13 cellular contexts compared by ENCODE assay signal in genomic region chr3:169699536-169700050, GRCh38. TPM values are rescaled to one million over a fixed set of nuclear protein-coding genes. Genes with fewer than 3 reads are reported as not detected.
DNase-seq lines count a peak whose midpoint lies in the region; ATAC-seq and TF ChIP-seq lines count a peak whose summit lies in the region.
"Had no signal": no experiment of that assay in that cellular context is flagged by ENCODE, and none has a peak within 500 bp of the region (broad histone marks: within the 10 kb centered on the region; RNA-seq: fewer than 3 reads in every experiment).

No MANE protein-coding gene starts in this region.

- 29% methylated on average over 8 of the region's 8 CpGs for WGBS in esophagus muscularis mucosa

- TF ChIP-seq CTCF in esophagus muscularis mucosa (IDR thresholded peaks at IDR 0.05) (peak in 2 of 3 experiments; percentile 17 to 24), thoracic aorta (IDR thresholded peaks at IDR 0.05) (no peak)
- TF ChIP-seq CTCF in CD4-positive, alpha-beta T cell (IDR thresholded peaks at IDR 0.05), result no peak

- DNase-seq in NCI-H446 (lab: John Stamatoyannopoulos, UW) (peak; percentile 8 to 84), esophagus muscularis mucosa (ENCODE audit: extremely low spot score) (peak; percentile 95), myocyte (ENCODE audit: low read depth) (peak; percentile 11), thoracic aorta (ENCODE audit: low spot score) (no peak), DMS114 treated with DMSO at 0.1 percent for 48 hours (lab: John Stamatoyannopoulos, UW; ENCODE audit: unreplicated experiment) (no peak), NCI-H1436 treated with DMSO at 0.1 percent for 48 hours (lab: John Stamatoyannopoulos, UW) (no peak)
- no peak for DNase-seq in CD4-positive, alpha-beta T cell
- no peak for DNase-seq in activated effector memory CD4-positive, alpha-beta T cell treated with anti-CD3 and anti-CD28 coated beads, Interleukin-2, amount 50 U/mL, for 16 hours
- DNase-seq: activated CD8-positive, alpha-beta T cell treated with anti-CD3 and anti-CD28 coated beads for 36 hours; OCI-M1 had no signal

- H3K4me1 ChIP-seq in esophagus muscularis mucosa (peaks cover 20 to 51% (median 48%) of the 10 kb centered on the region in 4 donors), thoracic aorta (ENCODE audit: control insufficient read depth in 1 of 2, low read depth in 2 of 2) (peaks cover 3 to 20% of the 10 kb centered on the region in 2 donors)

- no peaks in the 10 kb centered on the region for H3K9me3 ChIP-seq in esophagus muscularis mucosa
- H3K9me3 ChIP-seq in thoracic aorta, result no peaks in the 10 kb centered on the region
- no peaks in the 10 kb centered on the region for H3K9me3 ChIP-seq in CD4-positive, alpha-beta T cell (ENCODE audit: control insufficient read depth, low read length)
- H3K9me3 ChIP-seq: neutrophil had no signal

- H3K36me3 ChIP-seq in esophagus muscularis mucosa (no peaks in the 10 kb centered on the region), thoracic aorta (no peaks in the 10 kb centered on the region)
- H3K36me3 ChIP-seq: neutrophil had no signal

- H3K27ac Mint-ChIP-seq in CD4-positive, alpha-beta T cell, result no peak overlapping the region
- H3K27ac Mint-ChIP-seq: activated CD8-positive, alpha-beta T cell treated with anti-CD3 and anti-CD28 coated beads for 36 hours; activated naive CD8-positive, alpha-beta T cell; T-helper 1 cell treated with Interleukin-12 subunit alpha and Interleukin-12 subunit beta and Interleukin-4 antibody, amounts not matched to agents 30 μg/mL and 1 μg/mL, for 36 hours had no signal

- no peak for TF ChIP-seq POLR2A in esophagus muscularis mucosa (IDR thresholded peaks at IDR 0.05; ENCODE audit: low read depth)

- H3K9me3 Mint-ChIP-seq in CD4-positive, alpha-beta T cell, result no peaks in the 10 kb centered on the region
- H3K9me3 Mint-ChIP-seq: activated CD8-positive, alpha-beta T cell treated with anti-CD3 and anti-CD28 coated beads for 36 hours; T-helper 1 cell treated with Interleukin-12 subunit alpha and Interleukin-12 subunit beta and Interleukin-4 antibody, amounts not matched to agents 30 μg/mL and 1 μg/mL, for 36 hours had no signal

- peak overlapping the region; percentile 72 to 86 (median 81) for H3K27ac ChIP-seq in esophagus muscularis mucosa (replicated peaks in 1 of 4)
- H3K27ac ChIP-seq in thoracic aorta, result no peak overlapping the region
- H3K27ac ChIP-seq in CD4-positive, alpha-beta T cell (ENCODE audit: low read depth, low read length), result no peak overlapping the region
- H3K27ac ChIP-seq: neutrophil had no signal

- POLR2A ChIA-PET in CD4-positive, alpha-beta T cell (lab: Charles Lee), result no interaction called here

- H3K4me3 Mint-ChIP-seq in CD4-positive, alpha-beta T cell, result no peak overlapping the region
- H3K4me3 Mint-ChIP-seq: activated CD8-positive, alpha-beta T cell treated with anti-CD3 and anti-CD28 coated beads for 36 hours; activated naive CD8-positive, alpha-beta T cell; T-helper 1 cell treated with Interleukin-12 subunit alpha and Interleukin-12 subunit beta and Interleukin-4 antibody, amounts not matched to agents 30 μg/mL and 1 μg/mL, for 36 hours had no signal

- H3K36me3 Mint-ChIP-seq in CD4-positive, alpha-beta T cell (ENCODE audit: low read depth), result no peaks in the 10 kb centered on the region
- H3K36me3 Mint-ChIP-seq: activated naive CD8-positive, alpha-beta T cell had no signal

- ATAC-seq in thoracic aorta (ENCODE audit: insufficient number of reproducible peaks, low FRiP score, low read depth), result no peak
- no peak for ATAC-seq in CD4-positive, alpha-beta T cell (ENCODE audit: poor library complexity)
- ATAC-seq: activated CD8-positive, alpha-beta T cell treated with anti-CD3 and anti-CD28 coated beads for 36 hours had no signal

- CTCF ChIA-PET in CD4-positive, alpha-beta T cell (lab: Charles Lee), result no interaction called here

- H3K27me3 ChIP-seq in esophagus muscularis mucosa (no peaks in the 10 kb centered on the region), thoracic aorta (replicated peaks; ENCODE audit: insufficient read depth) (no peaks in the 10 kb centered on the region)
- H3K27me3 ChIP-seq in CD4-positive, alpha-beta T cell (ENCODE audit: control insufficient read depth, insufficient read depth, low read length), result no peaks in the 10 kb centered on the region
- H3K27me3 ChIP-seq: neutrophil had no signal

- peak; percentile 72 for TF ChIP-seq EP300 in esophagus muscularis mucosa (IDR thresholded peaks at IDR 0.05)

- H3K4me3 ChIP-seq in esophagus muscularis mucosa (peak overlapping the region in 2 of 4 donors; percentile 0 to 5), thoracic aorta (peak overlapping the region; percentile 6)

- H3K4me1 Mint-ChIP-seq in CD4-positive, alpha-beta T cell (ENCODE audit: low read depth), result no peaks in the 10 kb centered on the region

- intact Hi-C loops in esophagus muscularis mucosa (cut with DNase I), result no loop called here
- intact Hi-C loops in CD4-positive, alpha-beta T cell (cut with DNase I, micrococcal nuclease), result no loop called here

- peaks cover 53% of the 10 kb centered on the region for H3K27me3 Mint-ChIP-seq in CD4-positive, alpha-beta T cell

RNA-seq across cellular contexts. Expression of gene MECOM, which starts 36.1 kb away (rescaled TPM):
- total RNA-seq in esophagus muscularis mucosa, result 10 to 100 TPM; 11.7 to 19.1 (median 13.6) TPM
- total RNA-seq in myocyte, result 4.6 and 10.9 TPM in 2 replicates
- 2.3 TPM for polyA plus RNA-seq in myocyte (2012)
- 10 to 100 TPM; 26.4 to 51.1 TPM for total RNA-seq in thoracic aorta
- not detected for total RNA-seq in CD4-positive, alpha-beta T cell
- total RNA-seq: activated CD8-positive, alpha-beta T cell treated with anti-CD3 and anti-CD28 coated beads for 36 hours had no signal

Comparison
In these comparisons a context has a peak if more than half of its experiments do, and no peak if none do; other contexts are left out.
1. DNase-seq: peak in NCI-H446 (2 of 2), esophagus muscularis mucosa (single experiment) and myocyte (single experiment); none in thoracic aorta (single experiment), DMS114 treated with DMSO at 0.1 percent for 48 hours (single experiment), CD4-positive, alpha-beta T cell (0 of 10), activated effector memory CD4-positive, alpha-beta T cell treated with anti-CD3 and anti-CD28 coated beads, Interleukin-2, amount 50 U/mL, for 16 hours (single experiment) and NCI-H1436 treated with DMSO at 0.1 percent for 48 hours (single experiment).
2. H3K27ac ChIP-seq: peak in esophagus muscularis mucosa (4 of 4); none in thoracic aorta (0 of 2) and CD4-positive, alpha-beta T cell (single experiment).
3. CTCF ChIP-seq: peak in esophagus muscularis mucosa (2 of 3); none in thoracic aorta (single experiment) and CD4-positive, alpha-beta T cell (single experiment).